ENCODE assay signal across 1 cellular context in the genomic region with DNA sequence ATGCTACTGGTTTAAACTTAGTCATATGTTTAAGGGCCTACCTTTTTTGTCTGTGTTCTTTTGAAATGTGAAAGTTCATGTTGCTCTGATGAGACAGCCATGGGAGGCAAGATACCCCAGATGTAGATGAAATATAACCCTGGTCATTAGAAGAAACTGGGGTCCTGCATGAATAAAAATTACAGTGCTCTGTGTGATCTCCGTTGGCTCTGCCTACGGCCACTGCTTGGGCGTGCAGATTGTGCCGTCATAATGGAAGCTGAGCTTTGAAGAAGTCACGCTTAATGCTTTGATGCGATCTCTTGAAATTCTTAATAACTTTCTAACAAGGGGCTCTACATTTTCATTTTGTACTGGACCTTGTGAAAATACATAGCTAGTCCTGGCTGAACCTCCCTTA.
TF ChIP-seq lines count a peak whose summit lies in the region.

A gene with protein sequence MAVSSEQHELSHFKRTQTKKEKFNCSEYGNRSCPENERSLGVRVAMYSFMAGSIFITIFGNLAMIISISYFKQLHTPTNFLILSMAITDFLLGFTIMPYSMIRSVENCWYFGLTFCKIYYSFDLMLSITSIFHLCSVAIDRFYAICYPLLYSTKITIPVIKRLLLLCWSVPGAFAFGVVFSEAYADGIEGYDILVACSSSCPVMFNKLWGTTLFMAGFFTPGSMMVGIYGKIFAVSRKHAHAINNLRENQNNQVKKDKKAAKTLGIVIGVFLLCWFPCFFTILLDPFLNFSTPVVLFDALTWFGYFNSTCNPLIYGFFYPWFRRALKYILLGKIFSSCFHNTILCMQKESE (minus strand): TSS at position 101 of the 400 bp plus-strand sequence. CDS start 0 bp downstream, at position 101.

TF ChIP-seq in GM23338, 12 proteins besides CTCF, POLR2A, EP300 and RAD21 (continued from another document):
- TF ChIP-seq, protein P1, sequence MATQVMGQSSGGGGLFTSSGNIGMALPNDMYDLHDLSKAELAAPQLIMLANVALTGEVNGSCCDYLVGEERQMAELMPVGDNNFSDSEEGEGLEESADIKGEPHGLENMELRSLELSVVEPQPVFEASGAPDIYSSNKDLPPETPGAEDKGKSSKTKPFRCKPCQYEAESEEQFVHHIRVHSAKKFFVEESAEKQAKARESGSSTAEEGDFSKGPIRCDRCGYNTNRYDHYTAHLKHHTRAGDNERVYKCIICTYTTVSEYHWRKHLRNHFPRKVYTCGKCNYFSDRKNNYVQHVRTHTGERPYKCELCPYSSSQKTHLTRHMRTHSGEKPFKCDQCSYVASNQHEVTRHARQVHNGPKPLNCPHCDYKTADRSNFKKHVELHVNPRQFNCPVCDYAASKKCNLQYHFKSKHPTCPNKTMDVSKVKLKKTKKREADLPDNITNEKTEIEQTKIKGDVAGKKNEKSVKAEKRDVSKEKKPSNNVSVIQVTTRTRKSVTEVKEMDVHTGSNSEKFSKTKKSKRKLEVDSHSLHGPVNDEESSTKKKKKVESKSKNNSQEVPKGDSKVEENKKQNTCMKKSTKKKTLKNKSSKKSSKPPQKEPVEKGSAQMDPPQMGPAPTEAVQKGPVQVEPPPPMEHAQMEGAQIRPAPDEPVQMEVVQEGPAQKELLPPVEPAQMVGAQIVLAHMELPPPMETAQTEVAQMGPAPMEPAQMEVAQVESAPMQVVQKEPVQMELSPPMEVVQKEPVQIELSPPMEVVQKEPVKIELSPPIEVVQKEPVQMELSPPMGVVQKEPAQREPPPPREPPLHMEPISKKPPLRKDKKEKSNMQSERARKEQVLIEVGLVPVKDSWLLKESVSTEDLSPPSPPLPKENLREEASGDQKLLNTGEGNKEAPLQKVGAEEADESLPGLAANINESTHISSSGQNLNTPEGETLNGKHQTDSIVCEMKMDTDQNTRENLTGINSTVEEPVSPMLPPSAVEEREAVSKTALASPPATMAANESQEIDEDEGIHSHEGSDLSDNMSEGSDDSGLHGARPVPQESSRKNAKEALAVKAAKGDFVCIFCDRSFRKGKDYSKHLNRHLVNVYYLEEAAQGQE (IDR thresholded peaks at IDR 0.05; ENCODE audit: unreplicated experiment) = no peak
- TF ChIP-seq JUNB (IDR thresholded peaks at IDR 0.05; ENCODE audit: unreplicated experiment) (no peak), POLR2AphosphoS5 (IDR thresholded peaks at IDR 0.05; ENCODE audit: low read depth) (no peak), EZH2 (IDR thresholded peaks at IDR 0.05; ENCODE audit: low read depth, unreplicated experiment) (no peak)
